Comparison of ENCODE assay signal across 1 cellular context in genomic region chr18:2083691-2084090, GRCh38.
TF ChIP-seq lines count a peak whose summit lies in the region.

No MANE protein-coding gene starts in this region.

TF ChIP-seq in WTC11, 78 proteins besides CTCF, POLR2A, EP300 and RAD21 (continued from another document):
- TF ChIP-seq, protein P1, sequence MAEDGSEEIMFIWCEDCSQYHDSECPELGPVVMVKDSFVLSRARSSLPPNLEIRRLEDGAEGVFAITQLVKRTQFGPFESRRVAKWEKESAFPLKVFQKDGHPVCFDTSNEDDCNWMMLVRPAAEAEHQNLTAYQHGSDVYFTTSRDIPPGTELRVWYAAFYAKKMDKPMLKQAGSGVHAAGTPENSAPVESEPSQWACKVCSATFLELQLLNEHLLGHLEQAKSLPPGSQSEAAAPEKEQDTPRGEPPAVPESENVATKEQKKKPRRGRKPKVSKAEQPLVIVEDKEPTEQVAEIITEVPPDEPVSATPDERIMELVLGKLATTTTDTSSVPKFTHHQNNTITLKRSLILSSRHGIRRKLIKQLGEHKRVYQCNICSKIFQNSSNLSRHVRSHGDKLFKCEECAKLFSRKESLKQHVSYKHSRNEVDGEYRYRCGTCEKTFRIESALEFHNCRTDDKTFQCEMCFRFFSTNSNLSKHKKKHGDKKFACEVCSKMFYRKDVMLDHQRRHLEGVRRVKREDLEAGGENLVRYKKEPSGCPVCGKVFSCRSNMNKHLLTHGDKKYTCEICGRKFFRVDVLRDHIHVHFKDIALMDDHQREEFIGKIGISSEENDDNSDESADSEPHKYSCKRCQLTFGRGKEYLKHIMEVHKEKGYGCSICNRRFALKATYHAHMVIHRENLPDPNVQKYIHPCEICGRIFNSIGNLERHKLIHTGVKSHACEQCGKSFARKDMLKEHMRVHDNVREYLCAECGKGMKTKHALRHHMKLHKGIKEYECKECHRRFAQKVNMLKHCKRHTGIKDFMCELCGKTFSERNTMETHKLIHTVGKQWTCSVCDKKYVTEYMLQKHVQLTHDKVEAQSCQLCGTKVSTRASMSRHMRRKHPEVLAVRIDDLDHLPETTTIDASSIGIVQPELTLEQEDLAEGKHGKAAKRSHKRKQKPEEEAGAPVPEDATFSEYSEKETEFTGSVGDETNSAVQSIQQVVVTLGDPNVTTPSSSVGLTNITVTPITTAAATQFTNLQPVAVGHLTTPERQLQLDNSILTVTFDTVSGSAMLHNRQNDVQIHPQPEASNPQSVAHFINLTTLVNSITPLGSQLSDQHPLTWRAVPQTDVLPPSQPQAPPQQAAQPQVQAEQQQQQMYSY (CRISPR knock-in tag; IDR thresholded peaks at IDR 0.05): no peak
- TF ChIP-seq JAZF1 (CRISPR knock-in tag; IDR thresholded peaks at IDR 0.05) (no peak), ZBTB21 (CRISPR knock-in tag; IDR thresholded peaks at IDR 0.05; ENCODE audit: borderline replicate concordance) (no peak)
